In genomic region chr18:59268722-59269562, GRCh38 we compare ENCODE assay signal across 8 cellular contexts. TPM values are rescaled to one million over a fixed set of nuclear protein-coding genes. Genes with fewer than 3 reads are reported as not detected.
DNase-seq lines count a peak whose midpoint lies in the region; ATAC-seq, FAIRE-seq and TF ChIP-seq lines count a peak whose summit lies in the region.

No MANE protein-coding gene starts in this region.

- H3K36me3 Mint-ChIP-seq in neural crest cell (ENCODE audit: low read depth): no peaks in the 10 kb centered on the region

- no peaks in the 10 kb centered on the region for H3K4me1 ChIP-seq in GM23248 (ENCODE audit: insufficient read depth)
- H3K4me1 ChIP-seq in PC-3 (ENCODE audit: insufficient read depth, low read length): no peaks in the 10 kb centered on the region

- FAIRE-seq in D721Med (lab: Jason Lieb, UNC): no peak

- peak; percentile 99 for DNase-seq in D721Med (ENCODE audit: insufficient read length, low spot score)
- peak; percentile 52 for DNase-seq in GM23248
- DNase-seq in PC-3: peak; percentile 51
- peak; percentile 91 for DNase-seq in ecto neural progenitor cell (ENCODE audit: low spot score)
- DNase-seq in neural crest cell (ENCODE audit: low read depth, low spot score): peak; percentile 65
- DNase-seq in brain microvascular endothelial cell: no peak
- DNase-seq in kidney glomerular epithelial cell (lab: John Stamatoyannopoulos, UW): no peak

- H3K27me3 ChIP-seq in GM23248 (replicated peaks; ENCODE audit: insufficient read depth) (peaks cover 96% of the 10 kb centered on the region), PC-3 (ENCODE audit: low read length) (peaks cover 67% of the 10 kb centered on the region), brain microvascular endothelial cell (replicated peaks) (peaks cover 100% of the 10 kb centered on the region)

- peaks cover 17% of the 10 kb centered on the region for H3K4me1 Mint-ChIP-seq in neural crest cell

- H3K27ac ChIP-seq in GM23248 (no peak overlapping the region), PC-3 (ENCODE audit: low read length) (no peak overlapping the region), brain microvascular endothelial cell (no peak overlapping the region)

- H3K79me2 ChIP-seq in GM23248 (ENCODE audit: insufficient read depth) (no peaks in the 10 kb centered on the region), PC-3 (ENCODE audit: low read length) (no peaks in the 10 kb centered on the region)

- H3K9ac ChIP-seq in GM23248: no peak overlapping the region
- no peak overlapping the region for H3K9ac ChIP-seq in PC-3 (ENCODE audit: low read length)

- intact Hi-C loops in PC-3 (cut with micrococcal nuclease): loop anchor here (5.0 kb wide), 1 partner anchor 133 kb away; no protein-coding TSS in a partner anchor

- H3K4me3 ChIP-seq in GM23248: no peak overlapping the region
- peak overlapping the region; percentile 59 for H3K4me3 ChIP-seq in PC-3 (ENCODE audit: low read length)
- no peak overlapping the region for H3K4me3 ChIP-seq in brain microvascular endothelial cell (ENCODE audit: low read depth, low read length)

- no peak overlapping the region for H3K27ac Mint-ChIP-seq in neural crest cell (ENCODE audit: unreplicated experiment)

- in situ Hi-C loops in GM23248 (cut with MboI): no loop called here
- in situ Hi-C loops in brain microvascular endothelial cell (cut with HindIII; ENCODE audit: low pct_ligation_motif_present, low sequenced_read_pairs): no loop called here

- no peak overlapping the region for H3K4me2 ChIP-seq in GM23248 (ENCODE audit: unreplicated experiment)
- peak overlapping the region; percentile 81 for H3K4me2 ChIP-seq in PC-3 (ENCODE audit: low read length)

- no peak overlapping the region for H2AFZ ChIP-seq in GM23248
- H2AFZ ChIP-seq in PC-3 (ENCODE audit: low read length): peak overlapping the region; percentile 80

- peak overlapping the region; percentile 74 for H3K4me3 Mint-ChIP-seq in neural crest cell

- H3K9me3 ChIP-seq in GM23248 (ENCODE audit: low read depth) (no peaks in the 10 kb centered on the region), PC-3 (ENCODE audit: low read length) (no peaks in the 10 kb centered on the region)

- peak; percentile 70 for ATAC-seq in PC-3
- no peak for ATAC-seq in GM19397 (IDR thresholded peaks at IDR 0.05; ENCODE audit: unreplicated experiment)

- H3K27me3 Mint-ChIP-seq in neural crest cell (ENCODE audit: low read depth): peaks cover 90% of the 10 kb centered on the region

- no peaks in the 10 kb centered on the region for H3K9me3 Mint-ChIP-seq in neural crest cell

- TF ChIP-seq CTCF in D721Med (IDR thresholded peaks at IDR 0.05; ENCODE audit: insufficient read depth, missing control alignments) (peak; percentile 47), PC-3 (conservative IDR thresholded peaks at IDR 0.05; ENCODE audit: low read depth, low read length) (0 out of 2 replicates have a peak, but pooled peaks have one; percentile 22), neural crest cell (conservative IDR thresholded peaks at IDR 0.05) (peak; percentile 43), brain microvascular endothelial cell (IDR thresholded peaks at IDR 0.05; ENCODE audit: low read depth, low read length, missing control alignments) (no peak)

- CTCF ChIA-PET in PC-3 (lab: Charles Lee): interaction anchor here (0.5 to 0.8 kb wide), 3 partner anchors 33 to 61 kb away, joined by 3 to 9 read pairs (median 3); no protein-coding TSS in a partner anchor

- no TSS peak for BruUV-seq in PC-3 (replicated peaks; lab: Mats Ljungman, UMichigan)

- H3K9me2 ChIP-seq in GM23248 (ENCODE audit: insufficient read depth) (no peaks in the 10 kb centered on the region), PC-3 (replicated peaks; ENCODE audit: low read length) (no peaks in the 10 kb centered on the region)

- no peaks in the 10 kb centered on the region; the same call in 1 of the 2 replicates for H3F3A ChIP-seq in GM23248 (ENCODE audit: insufficient read depth)
- H3F3A ChIP-seq in PC-3 (ENCODE audit: low read length, unreplicated experiment): no peaks in the 10 kb centered on the region

- H4K20me1 ChIP-seq in GM23248 (ENCODE audit: insufficient read depth) (no peaks in the 10 kb centered on the region), PC-3 (ENCODE audit: low read length) (no peaks in the 10 kb centered on the region)

- H3K36me3 ChIP-seq in GM23248 (ENCODE audit: low read depth) (no peaks in the 10 kb centered on the region), PC-3 (ENCODE audit: low read depth, low read length) (no peaks in the 10 kb centered on the region), brain microvascular endothelial cell (replicated peaks) (no peaks in the 10 kb centered on the region)

- POLR2A ChIA-PET in PC-3 (lab: Charles Lee; ENCODE audit: unreplicated experiment): no interaction called here

- 27 to 31% methylated on average over 72 to 74 of the region's 90 CpGs for WGBS in GM23248 (ENCODE audit: low coverage in 1 of 2, low lambda C conversion rate in 2 of 2, missing lambda C conversion rate in 2 of 2), 2 experiments

RNA-seq across cellular contexts. Expression of gene RAX, which starts 4.3 kb away (rescaled TPM):
- not detected in 2 replicates for total RNA-seq in GM23248 (2014; rRNA removed; shearing (Covaris generic))
- polyA plus RNA-seq in GM23248 (2016; fragmentation: Nextera tagmentation; extraction: Ambion mirVana): not detected in 2 replicates
- total RNA-seq in PC-3 (2014; rRNA removed): not detected in 2 replicates
- total RNA-seq in neural crest cell: not detected in 2 replicates

RNA-seq across cellular contexts. Expression of gene GRP, which starts 49.0 kb away (rescaled TPM):
- not detected in 2 replicates for total RNA-seq in GM23248 (2014; rRNA removed; shearing (Covaris generic))
- not detected in 2 replicates for polyA plus RNA-seq in GM23248 (2016; fragmentation: Nextera tagmentation; extraction: Ambion mirVana)
- total RNA-seq in PC-3 (2014; rRNA removed) (not detected in 2 replicates), neural crest cell (not detected in 2 replicates)

RNA-seq across cellular contexts. Expression of gene CPLX4, which starts 49.5 kb away (rescaled TPM):
- total RNA-seq in GM23248 (2014; rRNA removed; shearing (Covaris generic)): not detected in 2 replicates
- not detected in 2 replicates for polyA plus RNA-seq in GM23248 (2016; fragmentation: Nextera tagmentation; extraction: Ambion mirVana)
- total RNA-seq in PC-3 (2014; rRNA removed) (not detected in 2 replicates), neural crest cell (not detected in 2 replicates)

Comparison
In these comparisons a context has a peak if more than half of its experiments do, and no peak if none do; other contexts are left out.
1. DNase-seq: peak in D721Med (single experiment), GM23248 (single experiment), PC-3 (single experiment), ecto neural progenitor cell (single experiment) and neural crest cell (single experiment); none in brain microvascular endothelial cell (single experiment) and kidney glomerular epithelial cell (single experiment).